ENCODE assay signal across 13 cellular contexts in genomic region chr2:168432565-168433186, GRCh38. TPM values are rescaled to one million over a fixed set of nuclear protein-coding genes. Genes with fewer than 3 reads are reported as not detected.
DNase-seq lines count a peak whose midpoint lies in the region; ATAC-seq, FAIRE-seq and TF ChIP-seq lines count a peak whose summit lies in the region.
"Had no signal": no experiment of that assay in that cellular context is flagged by ENCODE, and none has a peak within 500 bp of the region (broad histone marks: within the 10 kb centered on the region; RNA-seq: fewer than 3 reads in every experiment).

No MANE protein-coding gene starts in this region.

- ATAC-seq in CD4-positive, alpha-beta T cell (ENCODE audit: poor library complexity) = peak; percentile 77
- ATAC-seq in HG03108 (IDR thresholded peaks at IDR 0.05; ENCODE audit: unreplicated experiment) = peak; percentile 65
- no peak for ATAC-seq in HG03045 (IDR thresholded peaks at IDR 0.05; ENCODE audit: unreplicated experiment)
- ATAC-seq: body of pancreas, left cardiac atrium had no signal

- DNase-seq in CD4-positive, alpha-beta T cell = peak in 7 of 10 experiments; percentile 5 to 38 (median 24)
- DNase-seq in GM19239 (ENCODE audit: insufficient read length, low spot score) = no peak
- DNase-seq in activated T-helper 1 cell treated with anti-CD3 and anti-CD28 coated beads, Interleukin-12 subunit alpha, Interleukin-12 subunit beta, Interleukin-2, Interleukin-4 antibody, amounts not matched to agents 30 ng/mL and 10 ng/mL and 1 ng/mL, durations not matched to agents 14 hours and 24 hours and 36 hours (ENCODE audit: low spot score) = peak; percentile 49
- no peak for DNase-seq in AML-193 (lab: John Stamatoyannopoulos, UW)
- DNase-seq in COLO829 (ENCODE audit: low spot score) = no peak
- no peak for DNase-seq in mesenteric fat pad (ENCODE audit: low spot score)
- DNase-seq: body of pancreas, Kasumi-1, left cardiac atrium had no signal

- no peak overlapping the region for H3K27ac ChIP-seq in CD4-positive, alpha-beta T cell (ENCODE audit: low read depth, low read length)
- H3K27ac ChIP-seq: BLaER1, body of pancreas, VCaP had no signal

- no peaks in the 10 kb centered on the region for H3K9me3 Mint-ChIP-seq in CD4-positive, alpha-beta T cell
- H3K9me3 Mint-ChIP-seq in activated T-helper 1 cell treated with anti-CD3 and anti-CD28 coated beads, Interleukin-12 subunit alpha, Interleukin-12 subunit beta, Interleukin-2, Interleukin-4 antibody, amounts not matched to agents 30 ng/mL and 10 ng/mL and 1 ng/mL, durations not matched to agents 14 hours and 24 hours and 36 hours = peaks cover 4% of the 10 kb centered on the region

- H3K27me3 ChIP-seq in CD4-positive, alpha-beta T cell (ENCODE audit: control insufficient read depth, insufficient read depth, low read length) = no peaks in the 10 kb centered on the region
- H3K27me3 ChIP-seq: BLaER1, body of pancreas had no signal

- no peaks in the 10 kb centered on the region for H3K27me3 Mint-ChIP-seq in CD4-positive, alpha-beta T cell
- H3K27me3 Mint-ChIP-seq in activated T-helper 1 cell treated with anti-CD3 and anti-CD28 coated beads, Interleukin-12 subunit alpha, Interleukin-12 subunit beta, Interleukin-2, Interleukin-4 antibody, amounts not matched to agents 30 ng/mL and 10 ng/mL and 1 ng/mL, durations not matched to agents 14 hours and 24 hours and 36 hours (ENCODE audit: insufficient read depth) = peaks cover 4% of the 10 kb centered on the region

- H3K4me3 Mint-ChIP-seq in CD4-positive, alpha-beta T cell = peak overlapping the region; percentile 60
- H3K4me3 Mint-ChIP-seq in activated T-helper 1 cell treated with anti-CD3 and anti-CD28 coated beads, Interleukin-12 subunit alpha, Interleukin-12 subunit beta, Interleukin-2, Interleukin-4 antibody, amounts not matched to agents 30 ng/mL and 10 ng/mL and 1 ng/mL, durations not matched to agents 14 hours and 24 hours and 36 hours = peak overlapping the region; percentile 8

- no peaks in the 10 kb centered on the region for H3K9me3 ChIP-seq in CD4-positive, alpha-beta T cell (ENCODE audit: control insufficient read depth, low read length)
- H3K9me3 ChIP-seq: BLaER1, body of pancreas had no signal

- POLR2A ChIA-PET in CD4-positive, alpha-beta T cell (lab: Charles Lee) = interaction anchor here (0.9 to 1.5 kb wide), 6 partner anchors 10 to 57 kb away, joined by 3 to 10 read pairs (median 4); partner anchors contain the start of gene CERS6

- TF ChIP-seq CTCF in CD4-positive, alpha-beta T cell (IDR thresholded peaks at IDR 0.05) = no peak

- no peaks in the 10 kb centered on the region for H3K36me3 Mint-ChIP-seq in CD4-positive, alpha-beta T cell (ENCODE audit: low read depth)
- H3K36me3 Mint-ChIP-seq in activated T-helper 1 cell treated with anti-CD3 and anti-CD28 coated beads, Interleukin-12 subunit alpha, Interleukin-12 subunit beta, Interleukin-2, Interleukin-4 antibody, amounts not matched to agents 30 ng/mL and 10 ng/mL and 1 ng/mL, durations not matched to agents 14 hours and 24 hours and 36 hours (ENCODE audit: low read depth) = peaks cover 4% of the 10 kb centered on the region

- peak; percentile 89 for FAIRE-seq in GM19239 (lab: Jason Lieb, UNC)

- CTCF ChIA-PET in CD4-positive, alpha-beta T cell (lab: Charles Lee) = no interaction called here

- H3K4me1 Mint-ChIP-seq in CD4-positive, alpha-beta T cell (ENCODE audit: low read depth) = peaks cover 73% of the 10 kb centered on the region
- peaks cover 49% of the 10 kb centered on the region for H3K4me1 Mint-ChIP-seq in activated T-helper 1 cell treated with anti-CD3 and anti-CD28 coated beads, Interleukin-12 subunit alpha, Interleukin-12 subunit beta, Interleukin-2, Interleukin-4 antibody, amounts not matched to agents 30 ng/mL and 10 ng/mL and 1 ng/mL, durations not matched to agents 14 hours and 24 hours and 36 hours (ENCODE audit: low read depth)

- intact Hi-C loops in CD4-positive, alpha-beta T cell (cut with DNase I, micrococcal nuclease) = no loop called here
- intact Hi-C loops in activated T-helper 1 cell treated with anti-CD3 and anti-CD28 coated beads, Interleukin-12 subunit alpha, Interleukin-12 subunit beta, Interleukin-2, Interleukin-4 antibody, amounts not matched to agents 30 ng/mL and 10 ng/mL and 1 ng/mL, durations not matched to agents 14 hours and 24 hours and 36 hours (cut with micrococcal nuclease) = loop anchor here (1.0 to 5.0 kb wide), 12 partner anchors 9 to 458 kb away; partner anchors contain the start of genes CERS6 and SPC25

- peak overlapping the region; percentile 78 for H3K27ac Mint-ChIP-seq in CD4-positive, alpha-beta T cell
- peak overlapping the region; percentile 75 for H3K27ac Mint-ChIP-seq in activated T-helper 1 cell treated with anti-CD3 and anti-CD28 coated beads, Interleukin-12 subunit alpha, Interleukin-12 subunit beta, Interleukin-2, Interleukin-4 antibody, amounts not matched to agents 30 ng/mL and 10 ng/mL and 1 ng/mL, durations not matched to agents 14 hours and 24 hours and 36 hours

RNA-seq across cellular contexts. Expression of gene CERS6, which starts 23.4 kb away (rescaled TPM):
- total RNA-seq in CD4-positive, alpha-beta T cell = 10 to 100 TPM; 16.9 to 17.9 TPM
- 27.0 and 27.1 TPM in 2 replicates for total RNA-seq in activated T-helper 1 cell treated with anti-CD3 and anti-CD28 coated beads, Interleukin-12 subunit alpha, Interleukin-12 subunit beta, Interleukin-2, Interleukin-4 antibody, amounts not matched to agents 30 ng/mL and 10 ng/mL and 1 ng/mL, durations not matched to agents 14 hours and 24 hours and 36 hours
- total RNA-seq in mesenteric fat pad = 23.1 TPM

Comparison
In these comparisons a context has a peak if more than half of its experiments do, and no peak if none do; other contexts are left out.
1. DNase-seq: peak in CD4-positive, alpha-beta T cell (7 of 10) and activated T-helper 1 cell treated with anti-CD3 and anti-CD28 coated beads, Interleukin-12 subunit alpha, Interleukin-12 subunit beta, Interleukin-2, Interleukin-4 antibody, amounts not matched to agents 30 ng/mL and 10 ng/mL and 1 ng/mL, durations not matched to agents 14 hours and 24 hours and 36 hours (single experiment); none in GM19239 (single experiment), AML-193 (0 of 2), COLO829 (single experiment) and mesenteric fat pad (single experiment).